Comparison of ENCODE assay signal across 23 cellular contexts in the genomic region with DNA sequence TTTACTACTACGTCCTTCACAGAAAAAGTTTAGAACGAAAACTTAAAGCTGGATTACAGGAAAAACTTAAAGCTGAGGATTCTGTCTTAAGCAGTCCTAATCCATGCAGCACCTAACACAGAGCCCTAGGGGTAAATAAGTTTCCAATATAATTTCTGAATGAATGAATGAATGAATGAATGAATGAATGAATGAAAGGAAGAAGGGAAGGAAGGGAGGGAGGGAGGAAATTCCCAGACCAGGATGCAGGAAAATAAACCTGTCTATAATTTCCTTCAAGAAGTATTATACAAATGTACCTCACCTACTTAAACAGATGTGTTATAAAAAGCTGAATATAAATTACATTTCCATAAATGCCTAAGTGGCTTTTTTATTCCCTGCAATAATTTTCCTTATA.
DNase-seq lines count a peak whose midpoint lies in the region; ATAC-seq, FAIRE-seq and TF ChIP-seq lines count a peak whose summit lies in the region.
"Had no signal": no experiment of that assay in that cellular context is flagged by ENCODE, and none has a peak within 500 bp of the region (broad histone marks: within the 10 kb centered on the region; RNA-seq: fewer than 3 reads in every experiment).

No MANE protein-coding gene starts in this region.

- whole genome bisulfite sequencing in GM12878 (ENCODE audit: insufficient coverage, insufficient replicate concordance, low lambda C conversion rate, missing lambda C conversion rate) = 98% methylated on average over 2 of the region's 2 CpGs
- no CpG with 5 or more reads among the region's 2 CpGs for WGBS in mesendoderm (ENCODE audit: extremely low coverage, insufficient coverage, low lambda C conversion rate)
- WGBS in mesenchymal stem cell = 100% methylated on average over 2 of the region's 2 CpGs

- H3K4me3 ChIP-seq in GM12878 (no peak overlapping the region), mesendoderm (ENCODE audit: low read length) (no peak overlapping the region), mesenchymal stem cell (ENCODE audit: insufficient read depth in 1 of 2, low read depth in 1 of 2, low read length in 2 of 2) (no peak overlapping the region)
- H3K4me3 ChIP-seq: BLaER1 had no signal

- H3K4me1 ChIP-seq in GM12878 (ENCODE audit: control insufficient read depth, insufficient read depth, low read length) (no peaks in the 10 kb centered on the region), mesendoderm (ENCODE audit: control insufficient read depth, low read depth, low read length) (peaks cover 5% of the 10 kb centered on the region), mesenchymal stem cell (ENCODE audit: control insufficient read depth, insufficient read depth, low read depth, low read length) (peaks cover 2% of the 10 kb centered on the region)
- H3K4me1 ChIP-seq: BE2C, BLaER1 had no signal

- H3K9ac ChIP-seq in GM12878 (ENCODE audit: control insufficient read depth, insufficient read depth, low read length) = no peak overlapping the region
- no peak overlapping the region for H3K9ac ChIP-seq in mesendoderm (ENCODE audit: low read length)
- no peak overlapping the region for H3K9ac ChIP-seq in mesenchymal stem cell (ENCODE audit: low read length)
- H3K9ac ChIP-seq: BLaER1 had no signal

- no TSS peak for BruUV-seq in GM12878 (replicated peaks; lab: Mats Ljungman, UMichigan)

- CTCF ChIA-PET in GM12878 (lab: Yijun Ruan, JAX) = interaction anchor here (0.7 to 1.3 kb wide), 4 partner anchors 10 to 942 kb away, joined by 3 to 5 read pairs (median 4); no protein-coding TSS in a partner anchor

- no peaks in the 10 kb centered on the region for H3K27me3 ChIP-seq in GM12878 (replicated peaks in 1 of 2; ENCODE audit: control insufficient read depth in 2 of 2, insufficient read depth in 2 of 2, low read length in 1 of 2)
- no peaks in the 10 kb centered on the region for H3K27me3 ChIP-seq in mesendoderm (ENCODE audit: insufficient read depth, low read length, poor library complexity)
- no peaks in the 10 kb centered on the region for H3K27me3 ChIP-seq in mesenchymal stem cell (ENCODE audit: control insufficient read depth in 1 of 2, insufficient read depth in 1 of 2, low read length in 2 of 2)
- H3K27me3 ChIP-seq: BE2C, BLaER1 had no signal

- H3K9me3 ChIP-seq in GM12878 (replicated peaks; ENCODE audit: control insufficient read depth, insufficient read depth, low read length) = no peaks in the 10 kb centered on the region
- peaks cover 3% of the 10 kb centered on the region for H3K9me3 ChIP-seq in mesenchymal stem cell (ENCODE audit: control insufficient read depth, low read length)
- H3K9me3 ChIP-seq: BE2C, BLaER1 had no signal

- TF ChIP-seq POLR2A in GM12878 (IDR thresholded peaks at IDR 0.05; ENCODE audit: low read depth, low read length) = no peak

- H2BK120ac ChIP-seq in mesendoderm (ENCODE audit: low read depth, low read length) (no peak overlapping the region), mesenchymal stem cell (ENCODE audit: low read depth, low read length) (no peak overlapping the region)

- no peak overlapping the region for H2BK12ac ChIP-seq in mesenchymal stem cell (ENCODE audit: low read length in 2 of 2)

- TF ChIP-seq EP300 in GM12878 (IDR thresholded peaks at IDR 0.05; ENCODE audit: borderline replicate concordance in 1 of 2, control insufficient read depth in 1 of 2, low read depth in 2 of 2, low read length in 2 of 2) = no peak

- no peak for ATAC-seq in GM12878

- H3K36me3 ChIP-seq in GM12878 (ENCODE audit: control insufficient read depth in 2 of 2, insufficient read depth in 2 of 2, low read length in 1 of 2) = no peaks in the 10 kb centered on the region; a peak in 1 of 4 replicates
- no peaks in the 10 kb centered on the region for H3K36me3 ChIP-seq in mesendoderm (ENCODE audit: control insufficient read depth, insufficient read depth, low read length)
- peaks cover 0 to 6% of the 10 kb centered on the region in 2 experiments for H3K36me3 ChIP-seq in mesenchymal stem cell (ENCODE audit: control insufficient read depth in 1 of 2, insufficient read depth in 2 of 2, low read depth in 1 of 2, low read length in 2 of 2)
- H3K36me3 ChIP-seq: BE2C, BLaER1 had no signal

- SMC1A ChIA-PET in GM12878 (lab: Charles Lee; ENCODE audit: uncharacterized antibody, unreplicated experiment) = interaction anchor here (0.7 to 1.3 kb wide), 2 partner anchors 9 to 11 kb away, joined by 3 to 7 read pairs; no protein-coding TSS in a partner anchor

- TF ChIP-seq RAD21 in GM12878 (IDR thresholded peaks at IDR 0.05; ENCODE audit: insufficient read depth, low read depth, low read length) = no peak

- DNase-seq in GM18507 (ENCODE audit: extremely low spot score, insufficient read length, low read depth) = no peak
- no peak for DNase-seq in GM12878 (ENCODE audit: low read depth, low spot score)
- DNase-seq in mesendoderm = no peak
- DNase-seq in HT-29 (ENCODE audit: low spot score) = no peak
- DNase-seq in mesenchymal stem cell = no peak
- DNase-seq: 8988T; ACHN; BE2C; C1 segment of cervical spinal cord; CD4-positive, alpha-beta memory T cell; CD4-positive, CD25-positive, alpha-beta regulatory T cell; CD8-positive, alpha-beta memory T cell; COR-L47; DMS 273 treated with DMSO at 0.1 percent for 48 hours; DMS153; DMS53; DMS79; DND-41; EL; GDM1 had no signal

- H3K79me1 ChIP-seq in mesendoderm (ENCODE audit: low read length) (no peaks in the 10 kb centered on the region), mesenchymal stem cell (replicated peaks; ENCODE audit: low read length, poor library complexity, severe bottlenecking) (peaks cover 11% of the 10 kb centered on the region)

- no peak overlapping the region for H2AFZ ChIP-seq in GM12878 (ENCODE audit: control insufficient read depth, low read depth, low read length)
- no peak overlapping the region for H2AFZ ChIP-seq in mesenchymal stem cell (ENCODE audit: low read depth, low read length)

- RAD21 ChIA-PET in GM12878 (lab: Charles Lee; ENCODE audit: unreplicated experiment) = no interaction called here

- H3K23ac ChIP-seq in mesendoderm (ENCODE audit: low read length) = no peak overlapping the region
- no peak overlapping the region for H3K23ac ChIP-seq in mesenchymal stem cell (ENCODE audit: low read length in 2 of 2)

- H4K91ac ChIP-seq in mesenchymal stem cell (ENCODE audit: low read length) = no peak overlapping the region

- TF ChIP-seq CTCF in GM12878 (IDR thresholded peaks at IDR 0.05 in 2 of 3, conservative IDR thresholded peaks at IDR 0.05 in 1 of 3; ENCODE audit: control insufficient read depth in 2 of 3, extremely low read depth in 1 of 3, insufficient read depth in 1 of 3, low read depth in 3 of 3, low read length in 3 of 3) = no peak

- H2AK5ac ChIP-seq in mesendoderm (ENCODE audit: low read length) = no peak overlapping the region
- H2AK5ac ChIP-seq in mesenchymal stem cell (ENCODE audit: low read length, severe bottlenecking) = no peak overlapping the region

- no peak overlapping the region for H2BK15ac ChIP-seq in mesendoderm (replicated peaks; ENCODE audit: low read depth)
- no peak overlapping the region for H2BK15ac ChIP-seq in mesenchymal stem cell (ENCODE audit: low read depth, poor library complexity, severe bottlenecking)

- POLR2A ChIA-PET in GM12878 (lab: Charles Lee) = no interaction called here

- H3K4me2 ChIP-seq in GM12878 (ENCODE audit: control insufficient read depth, insufficient read depth) = no peak overlapping the region
- H3K4me2 ChIP-seq in mesendoderm (ENCODE audit: low read length) = no peak overlapping the region
- no peak overlapping the region for H3K4me2 ChIP-seq in mesenchymal stem cell (ENCODE audit: low read length, poor library complexity, severe bottlenecking)
- H3K4me2 ChIP-seq: BLaER1 had no signal

- H3K14ac ChIP-seq in mesenchymal stem cell (ENCODE audit: low read length in 2 of 2) = no peak overlapping the region

- H3K18ac ChIP-seq in mesendoderm (ENCODE audit: low read length) = no peak overlapping the region
- H3K18ac ChIP-seq in mesenchymal stem cell (ENCODE audit: low read depth in 1 of 2, low read length in 2 of 2) = no peak overlapping the region

- no peaks in the 10 kb centered on the region for H4K20me1 ChIP-seq in GM12878 (ENCODE audit: control insufficient read depth, insufficient read depth)
- H4K20me1 ChIP-seq: BLaER1 had no signal

- H3K56ac ChIP-seq in mesendoderm (ENCODE audit: low read length) = no peak overlapping the region

- H4K5ac ChIP-seq in mesendoderm (ENCODE audit: low read length) = no peak overlapping the region

- intact Hi-C loops in GM12878 (cut with micrococcal nuclease; ENCODE audit: unreplicated experiment) = no loop called here

- H3K27ac ChIP-seq in GM12878 (ENCODE audit: control insufficient read depth, insufficient read depth) = no peak overlapping the region
- H3K27ac ChIP-seq in mesendoderm (ENCODE audit: low read depth, low read length) = no peak overlapping the region
- H3K27ac ChIP-seq in mesenchymal stem cell (ENCODE audit: low read length, poor library complexity, severe bottlenecking) = no peak overlapping the region
- H3K27ac ChIP-seq: BLaER1 had no signal

- peak; percentile 18 for FAIRE-seq in GM18507 (lab: Jason Lieb, UNC)
- FAIRE-seq in GM12878 (lab: Jason Lieb, UNC) = no peak
- FAIRE-seq: GM12891, GM19239 had no signal

- no peak overlapping the region for H3K4ac ChIP-seq in mesendoderm (ENCODE audit: low read depth, low read length)
- H3K4ac ChIP-seq in mesenchymal stem cell (ENCODE audit: low read depth in 1 of 2, low read length in 2 of 2) = no peak overlapping the region

- H4K8ac ChIP-seq in mesendoderm (ENCODE audit: low read depth, low read length) (peak overlapping the region; percentile 56), mesenchymal stem cell (ENCODE audit: low read length) (no peak overlapping the region)

- in situ Hi-C loops in GM12878 (cut with MboI) = no loop called here

- H2BK5ac ChIP-seq in mesendoderm (ENCODE audit: low read length) (no peak overlapping the region), mesenchymal stem cell (ENCODE audit: low read depth, low read length, poor library complexity, severe bottlenecking) (no peak overlapping the region)

- H3K79me2 ChIP-seq in GM12878 (ENCODE audit: control insufficient read depth, insufficient read depth, low read length) (no peaks in the 10 kb centered on the region), mesendoderm (ENCODE audit: control insufficient read depth, insufficient read depth, low read length) (no peaks in the 10 kb centered on the region)

TF ChIP-seq in GM12878, 131 proteins besides CTCF, POLR2A, EP300 and RAD21:
- no peak for TF ChIP-seq TAF1 (IDR thresholded peaks at IDR 0.05; ENCODE audit: borderline replicate concordance, low read depth, low read length)
- TF ChIP-seq ZNF24 (IDR thresholded peaks at IDR 0.05) = peak; percentile 92
